Comparison of ENCODE assay signal across 22 cellular contexts in genomic region chr22:37459211-37459610, GRCh38. TPM values are rescaled to one million over a fixed set of nuclear protein-coding genes. Genes with fewer than 3 reads are reported as not detected.
"Had no signal": no experiment of that assay in that cellular context is flagged by ENCODE, and none has a peak within 500 bp of the region (broad histone marks: within the 10 kb centered on the region; RNA-seq: fewer than 3 reads in every experiment).

No MANE protein-coding gene starts in this region.

- H3K27me3 ChIP-seq: brain microvascular endothelial cell, upper lobe of right lung had no signal

- ATAC-seq: activated CD8-positive, alpha-beta T cell treated with anti-CD3 and anti-CD28 coated beads, Interleukin-2, amount 10 ng/mL, durations not matched to agents 7 days and 5 days; activated naive CD8-positive, alpha-beta T cell treated with anti-CD3 and anti-CD28 coated beads, Interleukin-2, amount 50 U/mL, for 24 hours; activated T-cell treated with anti-CD3 and anti-CD28 coated beads, Interleukin-2, amount 50 U/mL, for 4 hours; esophagus mucosa; heart right ventricle; sciatic nerve; stimulated activated memory B cell treated with anti-CD40 and anti-IgM and Interleukin-4, amounts not matched to agents 10 μg/mL and 1 μg/mL and 100 μg/mL, for 72 hours; upper lobe of right lung had no signal

- H3K27ac ChIP-seq: brain microvascular endothelial cell, coronary artery, heart right ventricle, left ventricle myocardium inferior, parathyroid adenoma, upper lobe of right lung had no signal

- H3K9me3 ChIP-seq: heart right ventricle, left ventricle myocardium inferior, upper lobe of right lung had no signal

- H3K27ac Mint-ChIP-seq: activated CD4-positive, alpha-beta T cell treated with anti-CD3 and anti-CD28 coated beads, Interleukin-2, amount 10 ng/mL, durations not matched to agents 24 days and 14 days; activated CD8-positive, alpha-beta T cell treated with anti-CD3 and anti-CD28 coated beads, Interleukin-2, amount 10 ng/mL, durations not matched to agents 7 days and 5 days; activated naive CD4-positive, alpha-beta T cell treated with anti-CD3 and anti-CD28 coated beads, Interleukin-2, amount 10 ng/mL, durations not matched to agents 7 days and 5 days; activated naive CD8-positive, alpha-beta T cell treated with anti-CD3 and anti-CD28 coated beads, Interleukin-2, amount 50 U/mL, for 24 hours; nephron; stimulated activated memory B cell treated with anti-CD40 and anti-IgM and Interleukin-4, amounts not matched to agents 10 μg/mL and 1 μg/mL and 100 μg/mL, for 72 hours had no signal

- H3K36me3 ChIP-seq: brain microvascular endothelial cell, left ventricle myocardium inferior, upper lobe of right lung had no signal

- H3K4me3 Mint-ChIP-seq: activated CD4-positive, alpha-beta T cell treated with anti-CD3 and anti-CD28 coated beads, Interleukin-2, amount 10 ng/mL, durations not matched to agents 24 days and 14 days; activated CD8-positive, alpha-beta T cell treated with anti-CD3 and anti-CD28 coated beads, Interleukin-2, amount 10 ng/mL, durations not matched to agents 7 days and 5 days; activated naive CD4-positive, alpha-beta T cell treated with anti-CD3 and anti-CD28 coated beads, Interleukin-2, amount 10 ng/mL, durations not matched to agents 7 days and 5 days; activated naive CD8-positive, alpha-beta T cell treated with anti-CD3 and anti-CD28 coated beads, Interleukin-2, amount 50 U/mL, for 24 hours; activated T-cell treated with anti-CD3 and anti-CD28 coated beads, Interleukin-2, amount 50 U/mL, for 4 hours; nephron; stimulated activated memory B cell treated with anti-CD40 and anti-IgM and Interleukin-4, amounts not matched to agents 10 μg/mL and 1 μg/mL and 100 μg/mL, for 72 hours had no signal

- H3K27me3 Mint-ChIP-seq: activated CD4-positive, alpha-beta T cell treated with anti-CD3 and anti-CD28 coated beads, Interleukin-2, amount 10 ng/mL, durations not matched to agents 24 days and 14 days; activated naive CD8-positive, alpha-beta T cell treated with anti-CD3 and anti-CD28 coated beads, Interleukin-2, amount 50 U/mL, for 24 hours; stimulated activated memory B cell treated with anti-CD40 and anti-IgM and Interleukin-4, amounts not matched to agents 10 μg/mL and 1 μg/mL and 100 μg/mL, for 72 hours had no signal

- H3K9me3 Mint-ChIP-seq: activated CD4-positive, alpha-beta T cell treated with anti-CD3 and anti-CD28 coated beads, Interleukin-2, amount 10 ng/mL, durations not matched to agents 24 days and 14 days; activated naive CD4-positive, alpha-beta T cell treated with anti-CD3 and anti-CD28 coated beads, Interleukin-2, amount 10 ng/mL, durations not matched to agents 7 days and 5 days; activated naive CD8-positive, alpha-beta T cell treated with anti-CD3 and anti-CD28 coated beads, Interleukin-2, amount 50 U/mL, for 24 hours; activated T-cell treated with anti-CD3 and anti-CD28 coated beads, Interleukin-2, amount 50 U/mL, for 4 hours; nephron; stimulated activated memory B cell treated with anti-CD40 and anti-IgM and Interleukin-4, amounts not matched to agents 10 μg/mL and 1 μg/mL and 100 μg/mL, for 72 hours had no signal

- H3K4me1 Mint-ChIP-seq: activated naive CD4-positive, alpha-beta T cell treated with anti-CD3 and anti-CD28 coated beads, Interleukin-2, amount 10 ng/mL, durations not matched to agents 7 days and 5 days had no signal

- DNase-seq: activated CD4-positive, alpha-beta T cell treated with anti-CD3 and anti-CD28 coated beads, Interleukin-2, amount 10 ng/mL, durations not matched to agents 24 days and 14 days; activated CD4-positive, CD25-positive, alpha-beta regulatory T cell; activated CD8-positive, alpha-beta T cell treated with anti-CD3 and anti-CD28 coated beads, Interleukin-2, amount 10 ng/mL, durations not matched to agents 7 days and 5 days; activated naive CD4-positive, alpha-beta T cell treated with anti-CD3 and anti-CD28 coated beads, Interleukin-2, amount 10 ng/mL, durations not matched to agents 7 days and 5 days; activated naive CD8-positive, alpha-beta T cell treated with anti-CD3 and anti-CD28 coated beads, Interleukin-2, amount 50 U/mL, for 24 hours; activated T-cell treated with anti-CD3 and anti-CD28 coated beads, Interleukin-2, amount 50 U/mL, for 4 hours; anterior cingulate cortex; brain microvascular endothelial cell; heart right ventricle; kidney glomerular epithelial cell; left ventricle myocardium inferior; mammary epithelial cell; midbrain; stimulated activated CD4-positive, alpha-beta T cell treated with anti-CD3 and anti-CD28 coated beads, Interleukin-4, amount 100 ng/mL, for 4 hours; T1000; upper lobe of right lung had no signal

- H3K4me3 ChIP-seq: coronary artery, heart right ventricle, left ventricle myocardium inferior, upper lobe of right lung had no signal

- H3K4me1 ChIP-seq: left ventricle myocardium inferior, parathyroid adenoma had no signal

RNA-seq across cellular contexts. Expression of gene ELFN2, which starts 31.9 kb away (rescaled TPM):
- total RNA-seq: esophagus mucosa, left ventricle myocardium inferior had no signal
